ENCODE assay signal across 11 cellular contexts in the genomic region with DNA sequence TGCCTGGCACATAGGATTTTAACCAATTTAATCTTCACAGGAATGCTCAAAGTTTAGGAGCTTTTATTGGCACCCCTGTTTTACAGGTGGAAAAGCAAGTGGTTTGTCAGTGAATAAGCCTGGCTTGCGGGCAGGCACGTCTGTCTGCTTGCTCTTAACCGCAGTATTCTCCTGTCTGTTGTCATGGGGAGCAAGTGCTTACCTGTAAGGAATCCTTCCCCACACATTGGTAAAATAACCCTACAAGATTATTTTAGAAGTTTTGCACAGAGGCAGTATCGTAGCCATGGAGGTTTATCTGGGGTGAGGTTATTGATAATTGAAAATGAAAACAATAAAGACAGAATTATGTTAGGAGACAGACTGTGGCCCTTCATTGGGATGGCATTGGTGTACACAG.
DNase-seq lines count a peak whose midpoint lies in the region; ATAC-seq, FAIRE-seq and TF ChIP-seq lines count a peak whose summit lies in the region.
"Had no signal": no experiment of that assay in that cellular context is flagged by ENCODE, and none has a peak within 500 bp of the region (broad histone marks: within the 10 kb centered on the region; RNA-seq: fewer than 3 reads in every experiment).

No MANE protein-coding gene starts in this region.

- H3K9ac ChIP-seq in neural progenitor cell = no peak overlapping the region

- H3K4me1 ChIP-seq in neural progenitor cell = peaks cover 43% of the 10 kb centered on the region

- intact Hi-C loops in Calu3 (cut with micrococcal nuclease; ENCODE audit: unreplicated experiment) = no loop called here

- no peak overlapping the region for H2AFZ ChIP-seq in neural progenitor cell (replicated peaks)

- no peak for ATAC-seq in effector memory CD8-positive, alpha-beta T cell (replicated peaks)
- ATAC-seq: K562 had no signal

- CTCF ChIA-PET in Calu3 (lab: Charles Lee) = no interaction called here

- FAIRE-seq in HTR-8/SVneo (lab: Jason Lieb, UNC) = no peak
- FAIRE-seq: endometrium, GM19239, K562 had no signal

- H3K36me3 ChIP-seq in neural progenitor cell = no peaks in the 10 kb centered on the region
- H3K36me3 ChIP-seq: thoracic aorta had no signal

- H3K4me2 ChIP-seq in neural progenitor cell = peak overlapping the region; percentile 74

- peak overlapping the region; percentile 30 for H3K4me3 ChIP-seq in Jurkat, Clone E6-1 (ENCODE audit: low read length)
- H3K4me3 ChIP-seq in neural progenitor cell = peak overlapping the region; percentile 26
- H3K4me3 ChIP-seq: K562 had no signal

- peaks cover 26% of the 10 kb centered on the region for H3K36me3 Mint-ChIP-seq in Calu3 (ENCODE audit: insufficient read depth, unreplicated experiment)
- no peaks in the 10 kb centered on the region for H3K36me3 Mint-ChIP-seq in effector memory CD8-positive, alpha-beta T cell (ENCODE audit: insufficient read depth)
- no peaks in the 10 kb centered on the region for H3K36me3 Mint-ChIP-seq in neural progenitor cell

- H3K27me3 ChIP-seq in neural progenitor cell = peaks cover 23% of the 10 kb centered on the region

- DNase-seq in Calu3 (no peak), neural progenitor cell (ENCODE audit: low spot score) (no peak), HTR-8/SVneo (ENCODE audit: insufficient read length, low spot score) (no peak), midbrain (lab: John Stamatoyannopoulos, UW) (no peak)
- DNase-seq in Jurkat, Clone E6-1 (ENCODE audit: low read depth, low spot score) = no peak
- no peak for DNase-seq in effector memory CD8-positive, alpha-beta T cell
- DNase-seq in central memory CD4-positive, alpha-beta T cell = no peak

- no TSS peak for BruUV-seq in Calu3 (replicated peaks; lab: Mats Ljungman, UMichigan)

- H3K9me3 Mint-ChIP-seq in Calu3 (ENCODE audit: low read depth, unreplicated experiment) (no peaks in the 10 kb centered on the region), neural progenitor cell (no peaks in the 10 kb centered on the region)
- no peaks in the 10 kb centered on the region for H3K9me3 Mint-ChIP-seq in effector memory CD8-positive, alpha-beta T cell

- H3K4me1 Mint-ChIP-seq in Calu3 (ENCODE audit: low read depth, unreplicated experiment) (peaks cover 39% of the 10 kb centered on the region), neural progenitor cell (peaks cover 49% of the 10 kb centered on the region)
- H3K4me1 Mint-ChIP-seq in effector memory CD8-positive, alpha-beta T cell (ENCODE audit: low read depth in 2 of 2) = peaks cover 23 to 26% of the 10 kb centered on the region in 2 donors

- H3K9me3 ChIP-seq in neural progenitor cell (ENCODE audit: low read depth) = no peaks in the 10 kb centered on the region
- H3K9me3 ChIP-seq: thoracic aorta had no signal

- TF ChIP-seq CTCF in Calu3 (IDR thresholded peaks at IDR 0.05; ENCODE audit: unreplicated experiment) = no peak
- no peak for TF ChIP-seq CTCF in neural progenitor cell (IDR thresholded peaks at IDR 0.05)

- H3F3A ChIP-seq in neural progenitor cell (ENCODE audit: low read depth) = peaks cover 13% of the 10 kb centered on the region

- peaks cover 75% of the 10 kb centered on the region for H3K79me2 ChIP-seq in neural progenitor cell (ENCODE audit: low read depth)

- peak overlapping the region; percentile 85 for H3K4me3 Mint-ChIP-seq in Calu3 (ENCODE audit: low read depth, unreplicated experiment)
- H3K4me3 Mint-ChIP-seq in effector memory CD8-positive, alpha-beta T cell = peak overlapping the region; percentile 38 to 58
- peak overlapping the region; percentile 85 for H3K4me3 Mint-ChIP-seq in neural progenitor cell

- H3K27ac Mint-ChIP-seq in Calu3 (ENCODE audit: unreplicated experiment) = no peak overlapping the region
- no peak overlapping the region for H3K27ac Mint-ChIP-seq in effector memory CD8-positive, alpha-beta T cell
- H3K27ac Mint-ChIP-seq in neural progenitor cell = no peak overlapping the region

- H3K27ac ChIP-seq in neural progenitor cell = no peak overlapping the region
- H3K27ac ChIP-seq: thoracic aorta had no signal

- H3K27me3 Mint-ChIP-seq in Calu3 (ENCODE audit: unreplicated experiment) (no peaks in the 10 kb centered on the region), neural progenitor cell (ENCODE audit: insufficient read depth, low read depth) (peaks cover 5% of the 10 kb centered on the region)
- peaks cover 6 to 32% of the 10 kb centered on the region in 2 donors for H3K27me3 Mint-ChIP-seq in effector memory CD8-positive, alpha-beta T cell

- H4K20me1 ChIP-seq in neural progenitor cell (ENCODE audit: low read depth) = peaks cover 92% of the 10 kb centered on the region
